ENCODE assay signal across 20 cellular contexts in genomic region chr14:68961361-68961760, GRCh38. TPM values are rescaled to one million over a fixed set of nuclear protein-coding genes. Genes with fewer than 3 reads are reported as not detected.
A peak's percentile ranks its signal among the peaks of the same experiment; 100 is the strongest.
DNase-seq lines count a peak whose midpoint lies in the region; ATAC-seq and TF ChIP-seq lines count a peak whose summit lies in the region.
"Had no signal": no experiment of that assay in that cellular context is flagged by ENCODE, and none has a peak within 500 bp of the region (broad histone marks: within the 10 kb centered on the region; RNA-seq: fewer than 3 reads in every experiment).

No MANE protein-coding gene starts in this region.

- no peaks in the 10 kb centered on the region for H3K27me3 ChIP-seq in mesenchymal stem cell (ENCODE audit: control insufficient read depth in 1 of 2, insufficient read depth in 1 of 2, low read length in 2 of 2)
- no peaks in the 10 kb centered on the region for H3K27me3 ChIP-seq in stomach smooth muscle (ENCODE audit: control insufficient read depth in 1 of 2, insufficient read depth in 2 of 2, low read length in 2 of 2)
- H3K27me3 ChIP-seq: heart right ventricle, SJSA1 had no signal

- H3K36me3 Mint-ChIP-seq in HFFc6 (ENCODE audit: low read depth) (peaks cover 29% of the 10 kb centered on the region), MCF 10A (ENCODE audit: insufficient read depth, unreplicated experiment) (peaks cover 34% of the 10 kb centered on the region)
- H3K36me3 Mint-ChIP-seq: natural killer cell treated with Interleukin-12 subunit alpha and Interleukin-12 subunit beta and Interleukin-15 and Interleukin-18, amount 100 ng/mL, for 72 hours had no signal

- 0 out of 2 replicates have a peak, but pooled peaks have one; percentile 8 for TF ChIP-seq CTCF in HFFc6 (IDR thresholded peaks at IDR 0.05)
- no peak for TF ChIP-seq CTCF in MCF 10A (IDR thresholded peaks at IDR 0.05; ENCODE audit: unreplicated experiment)

- no peak overlapping the region for H4K91ac ChIP-seq in mesenchymal stem cell (ENCODE audit: low read length)

- no TSS peak for BruUV-seq in MCF 10A (replicated peaks; lab: Mats Ljungman, UMichigan)

- peak overlapping the region; percentile 31 for H3K27ac ChIP-seq in mesenchymal stem cell (ENCODE audit: low read length, poor library complexity, severe bottlenecking)
- H3K27ac ChIP-seq in stomach smooth muscle (ENCODE audit: low read length), result peak overlapping the region; percentile 74
- H3K27ac ChIP-seq: SJSA1 had no signal

- CTCF ChIA-PET in MCF 10A (lab: Yijun Ruan, JAX), result interaction anchor here (0.6 to 1.2 kb wide), 2 partner anchors 35 to 49 kb away, joined by 3 to 6 read pairs; no protein-coding TSS in a partner anchor

- H2BK5ac ChIP-seq in mesenchymal stem cell (ENCODE audit: low read depth, low read length, poor library complexity, severe bottlenecking), result no peak overlapping the region

- no peak overlapping the region for H3K18ac ChIP-seq in mesenchymal stem cell (ENCODE audit: low read depth in 1 of 2, low read length in 2 of 2)

- no peak for DNase-seq in HFFc6
- no peak for DNase-seq in MCF 10A (ENCODE audit: unreplicated experiment)
- DNase-seq in mesenchymal stem cell, result no peak
- no peak for DNase-seq in Right ventricle myocardium superior
- no peak for DNase-seq in NCI-H1092 treated with DMSO at 0.1 percent for 48 hours (lab: John Stamatoyannopoulos, UW)
- DNase-seq: activated CD4-positive, alpha-beta T cell treated with anti-CD3 and anti-CD28 coated beads for 36 hours; activated naive CD4-positive, alpha-beta T cell treated with anti-CD3 and anti-CD28 coated beads, Interleukin-2, amount 10 ng/mL, durations not matched to agents 7 days and 5 days; effector CD8-positive, alpha-beta T cell; heart right ventricle; MV-4-11; NCI-H2081 treated with DMSO at 0.1 percent for 48 hours; NCI-H524; retina; stimulated activated CD4-positive, alpha-beta T cell treated with anti-CD3 and anti-CD28 coated beads, Interleukin-2, amount 100 ng/mL, for 24 hours; T-helper 9 cell had no signal

- ATAC-seq in HG02571 (IDR thresholded peaks at IDR 0.05; ENCODE audit: unreplicated experiment) (no peak), Right ventricle myocardium superior (ENCODE audit: poor library complexity) (no peak)
- ATAC-seq: activated CD4-positive, alpha-beta T cell treated with anti-CD3 and anti-CD28 coated beads for 36 hours; heart right ventricle; natural killer cell treated with Interleukin-12 subunit alpha and Interleukin-12 subunit beta and Interleukin-15 and Interleukin-18, amount 100 ng/mL, for 72 hours had no signal

- H3K4me3 ChIP-seq in mesenchymal stem cell (ENCODE audit: insufficient read depth in 1 of 2, low read depth in 1 of 2, low read length in 2 of 2) (no peak overlapping the region), stomach smooth muscle (ENCODE audit: low read length in 2 of 2) (peak overlapping the region; percentile 13 to 15)
- H3K4me3 ChIP-seq: heart right ventricle, lung, SJSA1 had no signal

- H3K36me3 ChIP-seq in mesenchymal stem cell (ENCODE audit: control insufficient read depth in 1 of 2, insufficient read depth in 2 of 2, low read depth in 1 of 2, low read length in 2 of 2) (peaks cover 17 to 39% of the 10 kb centered on the region in 2 experiments), stomach smooth muscle (ENCODE audit: control insufficient read depth in 2 of 2, insufficient read depth in 2 of 2, low read length in 2 of 2) (peaks cover 9 to 16% of the 10 kb centered on the region in 2 donors)

- H3K27ac Mint-ChIP-seq in HFFc6 (peak overlapping the region; percentile 74), MCF 10A (ENCODE audit: low read depth, unreplicated experiment) (peak overlapping the region; percentile 85)
- H3K27ac Mint-ChIP-seq: activated CD4-positive, alpha-beta T cell treated with anti-CD3 and anti-CD28 coated beads for 36 hours; activated naive CD4-positive, alpha-beta T cell treated with anti-CD3 and anti-CD28 coated beads, Interleukin-2, amount 10 ng/mL, durations not matched to agents 7 days and 5 days; natural killer cell treated with Interleukin-12 subunit alpha and Interleukin-12 subunit beta and Interleukin-15 and Interleukin-18, amount 100 ng/mL, for 72 hours had no signal

- H2AK5ac ChIP-seq in mesenchymal stem cell (ENCODE audit: low read length, severe bottlenecking), result no peak overlapping the region

- H2BK120ac ChIP-seq in mesenchymal stem cell (ENCODE audit: low read depth, low read length), result no peak overlapping the region

- H4K8ac ChIP-seq in mesenchymal stem cell (ENCODE audit: low read length), result no peak overlapping the region

- H3K4me1 ChIP-seq in mesenchymal stem cell (ENCODE audit: control insufficient read depth, insufficient read depth, low read depth, low read length) (peaks cover 58% of the 10 kb centered on the region), stomach smooth muscle (ENCODE audit: control insufficient read depth, insufficient read depth, low read length) (peaks cover 90% of the 10 kb centered on the region)

- no peak overlapping the region for H2BK15ac ChIP-seq in mesenchymal stem cell (ENCODE audit: low read depth, poor library complexity, severe bottlenecking)

- H3K4ac ChIP-seq in mesenchymal stem cell (ENCODE audit: low read depth in 1 of 2, low read length in 2 of 2), result no peak overlapping the region

- 90% methylated on average over 7 of the region's 7 CpGs for WGBS in mesenchymal stem cell

- peak overlapping the region in 1 of 2 experiments; percentile 12 for H2BK12ac ChIP-seq in mesenchymal stem cell (ENCODE audit: low read length in 2 of 2)

- H3K9ac ChIP-seq in mesenchymal stem cell (ENCODE audit: low read length), result no peak overlapping the region
- peak overlapping the region in 1 of 2 donors; percentile 2 for H3K9ac ChIP-seq in stomach smooth muscle (ENCODE audit: low read length in 2 of 2)

- H3K4me1 Mint-ChIP-seq in HFFc6 (ENCODE audit: low read depth), result peaks cover 100% of the 10 kb centered on the region
- peaks cover 51% of the 10 kb centered on the region for H3K4me1 Mint-ChIP-seq in MCF 10A (ENCODE audit: insufficient read depth, unreplicated experiment)

- H3K9me3 ChIP-seq in mesenchymal stem cell (ENCODE audit: control insufficient read depth, low read length) (no peaks in the 10 kb centered on the region), stomach smooth muscle (ENCODE audit: control insufficient read depth in 2 of 2, low read length in 2 of 2) (no peaks in the 10 kb centered on the region)
- H3K9me3 ChIP-seq: heart right ventricle, SJSA1 had no signal

- H3K4me2 ChIP-seq in mesenchymal stem cell (ENCODE audit: low read length, poor library complexity, severe bottlenecking), result no peak overlapping the region

- H3K79me1 ChIP-seq in mesenchymal stem cell (replicated peaks; ENCODE audit: low read length, poor library complexity, severe bottlenecking), result no peaks in the 10 kb centered on the region

- peak overlapping the region in 1 of 2 experiments; percentile 51 for H3K23ac ChIP-seq in mesenchymal stem cell (ENCODE audit: low read length in 2 of 2)

- POLR2A ChIA-PET in MCF 10A (lab: Yijun Ruan, JAX), result interaction anchor here (0.7 to 6.2 kb wide), 4 partner anchors 12 to 60 kb away, joined by 3 to 60 read pairs (median 24); no protein-coding TSS in a partner anchor

- intact Hi-C loops in MCF 10A (cut with micrococcal nuclease) (no loop called here), Right ventricle myocardium superior (cut with DNase I) (no loop called here)

- H3K9me3 Mint-ChIP-seq in HFFc6 (no peaks in the 10 kb centered on the region), MCF 10A (ENCODE audit: unreplicated experiment) (no peaks in the 10 kb centered on the region)
- H3K9me3 Mint-ChIP-seq: activated naive CD4-positive, alpha-beta T cell treated with anti-CD3 and anti-CD28 coated beads, Interleukin-2, amount 10 ng/mL, durations not matched to agents 7 days and 5 days; natural killer cell treated with Interleukin-12 subunit alpha and Interleukin-12 subunit beta and Interleukin-15 and Interleukin-18, amount 100 ng/mL, for 72 hours had no signal

- H3K14ac ChIP-seq in mesenchymal stem cell (ENCODE audit: low read length in 2 of 2), result no peak overlapping the region

- H3K4me3 Mint-ChIP-seq in HFFc6 (no peak overlapping the region), MCF 10A (ENCODE audit: unreplicated experiment) (no peak overlapping the region)
- H3K4me3 Mint-ChIP-seq: activated CD4-positive, alpha-beta T cell treated with anti-CD3 and anti-CD28 coated beads for 36 hours; activated naive CD4-positive, alpha-beta T cell treated with anti-CD3 and anti-CD28 coated beads, Interleukin-2, amount 10 ng/mL, durations not matched to agents 7 days and 5 days; natural killer cell treated with Interleukin-12 subunit alpha and Interleukin-12 subunit beta and Interleukin-15 and Interleukin-18, amount 100 ng/mL, for 72 hours had no signal

- H3K27me3 Mint-ChIP-seq in HFFc6 (ENCODE audit: insufficient read depth) (peaks cover 8% of the 10 kb centered on the region), MCF 10A (ENCODE audit: insufficient read depth, unreplicated experiment) (no peaks in the 10 kb centered on the region)
- H3K27me3 Mint-ChIP-seq: activated CD4-positive, alpha-beta T cell treated with anti-CD3 and anti-CD28 coated beads for 36 hours; natural killer cell treated with Interleukin-12 subunit alpha and Interleukin-12 subunit beta and Interleukin-15 and Interleukin-18, amount 100 ng/mL, for 72 hours had no signal

- H2AFZ ChIP-seq in mesenchymal stem cell (ENCODE audit: low read depth, low read length), result no peak overlapping the region

RNA-seq across cellular contexts. Expression of gene ACTN1, which starts 17.7 kb away (rescaled TPM):
- 100 to 1,000 TPM; 749 to 847 (median 825) TPM for total RNA-seq in HFFc6 (2021; fragmentation: NEBNext Ultra II Directional; extraction: Animal tissue kit (Norgen Biotek cat#: 25700))
- total RNA-seq in MCF 10A (2022), result 239 and 312 TPM in 2 replicates
- polyA plus RNA-seq in mesenchymal stem cell (2013, experiment 1 of 2), result 359 TPM
- 344 TPM for polyA plus RNA-seq in mesenchymal stem cell (2013, experiment 2 of 2)
- 92.5 TPM for total RNA-seq in Right ventricle myocardium superior

Comparison
In these comparisons a context has a peak if more than half of its experiments do, and no peak if none do; other contexts are left out.
1. H3K4me3 ChIP-seq: peak in stomach smooth muscle (2 of 2); none in mesenchymal stem cell (0 of 2).